In the genomic region with DNA sequence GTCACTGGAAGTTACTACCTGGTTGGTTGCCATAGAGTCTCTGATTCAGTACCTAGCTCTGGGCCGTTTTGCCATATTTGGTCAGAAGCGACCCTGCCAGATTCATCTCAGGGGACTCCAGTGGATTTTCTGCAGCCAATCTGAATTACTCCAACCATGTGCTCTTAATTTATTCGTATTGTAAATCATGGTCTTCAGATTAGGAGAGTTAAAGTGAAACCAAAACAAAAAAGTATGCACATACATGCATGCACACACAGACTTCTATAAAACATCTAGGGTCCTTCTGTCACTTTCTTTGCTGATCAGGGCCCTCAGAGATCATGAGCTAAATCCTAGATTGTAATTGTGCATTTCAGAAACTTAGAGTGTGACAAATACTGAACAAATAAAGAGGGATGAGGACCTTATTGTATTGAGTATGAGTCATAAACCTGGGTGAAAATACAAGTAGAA, we compare ENCODE assay signal across 16 cellular contexts.
A peak's percentile ranks its signal among the peaks of the same experiment; 100 is the strongest.
DNase-seq lines count a peak whose midpoint lies in the region; ATAC-seq, FAIRE-seq and TF ChIP-seq lines count a peak whose summit lies in the region.
"Had no signal": no experiment of that assay in that cellular context is flagged by ENCODE, and none has a peak within 500 bp of the region (broad histone marks: within the 10 kb centered on the region; RNA-seq: fewer than 3 reads in every experiment).

No MANE protein-coding gene starts in this region.

- peaks cover 3% of the 10 kb centered on the region for H3K4me1 Mint-ChIP-seq in T-helper 17 cell
- H3K4me1 Mint-ChIP-seq: stimulated activated effector memory CD8-positive, alpha-beta T cell treated with anti-CD3 and anti-CD28 coated beads, Interleukin-12 subunit alpha, Interleukin-12 subunit beta, amount 100 ng/mL, for 72 hours had no signal

- peaks cover 2% of the 10 kb centered on the region for H3K36me3 Mint-ChIP-seq in T-helper 17 cell (ENCODE audit: low read depth)
- H3K36me3 Mint-ChIP-seq: stimulated activated effector memory CD8-positive, alpha-beta T cell treated with anti-CD3 and anti-CD28 coated beads, Interleukin-12 subunit alpha, Interleukin-12 subunit beta, amount 100 ng/mL, for 72 hours had no signal

- H3K9me3 ChIP-seq in DND-41 (ENCODE audit: insufficient read depth, low read length, severe bottlenecking) (no peaks in the 10 kb centered on the region), T-helper 17 cell (ENCODE audit: control insufficient read depth, low read length, poor library complexity, severe bottlenecking) (no peaks in the 10 kb centered on the region), pancreas (no peaks in the 10 kb centered on the region)
- H3K9me3 ChIP-seq: vagina had no signal

- H3K4me3 Mint-ChIP-seq in T-helper 17 cell = peak overlapping the region; percentile 26
- H3K4me3 Mint-ChIP-seq: activated naive CD4-positive, alpha-beta T cell treated with anti-CD3 and anti-CD28 coated beads for 36 hours; CD4-positive, alpha-beta T cell; stimulated activated effector memory CD8-positive, alpha-beta T cell treated with anti-CD3 and anti-CD28 coated beads, Interleukin-12 subunit alpha, Interleukin-12 subunit beta, amount 100 ng/mL, for 72 hours had no signal

- no peak overlapping the region for H3K9ac ChIP-seq in DND-41 (ENCODE audit: low read depth, low read length)

- no peak overlapping the region for H3K27ac ChIP-seq in DND-41 (ENCODE audit: low read length)
- H3K27ac ChIP-seq in pancreas = no peak overlapping the region
- H3K27ac ChIP-seq: vagina, WERI-Rb-1 had no signal

- FAIRE-seq in pancreas (lab: Jason Lieb, UNC) = no peak
- FAIRE-seq: endometrium had no signal

- no peak overlapping the region for H3K27ac Mint-ChIP-seq in T-helper 17 cell
- H3K27ac Mint-ChIP-seq: activated naive CD4-positive, alpha-beta T cell treated with anti-CD3 and anti-CD28 coated beads for 36 hours; CD4-positive, alpha-beta T cell; stimulated activated effector memory CD8-positive, alpha-beta T cell treated with anti-CD3 and anti-CD28 coated beads, Interleukin-12 subunit alpha, Interleukin-12 subunit beta, amount 100 ng/mL, for 72 hours had no signal

- 46 to 65% methylated on average over 3 of the region's 3 CpGs for WGBS in pancreas, 2 donors

- H3K27me3 ChIP-seq in DND-41 (ENCODE audit: insufficient read depth, low read length, poor library complexity) (peaks cover 18% of the 10 kb centered on the region), pancreas (no peaks in the 10 kb centered on the region)
- H3K27me3 ChIP-seq: vagina had no signal

- H3K36me3 ChIP-seq in DND-41 (ENCODE audit: insufficient read depth, low read length) (no peaks in the 10 kb centered on the region), pancreas (no peaks in the 10 kb centered on the region)
- H3K36me3 ChIP-seq: vagina, WERI-Rb-1 had no signal

- DNase-seq in DND-41 (no peak), T-helper 17 cell (no peak), left lobe of liver (ENCODE audit: low spot score) (no peak), anterior cingulate cortex (lab: John Stamatoyannopoulos, UW) (no peak), middle frontal gyrus (ENCODE audit: extremely low spot score, low spot score) (no peak), pancreas (no peak)
- DNase-seq: activated naive CD4-positive, alpha-beta T cell treated with anti-CD3 and anti-CD28 coated beads for 36 hours; CD4-positive, alpha-beta T cell; left cardiac atrium; stimulated activated CD4-positive, alpha-beta T cell treated with anti-CD3 and anti-CD28 coated beads, Interleukin-4, amount 100 ng/mL, for 1 hour; WERI-Rb-1 had no signal

- no peaks in the 10 kb centered on the region for H3K79me2 ChIP-seq in DND-41 (ENCODE audit: insufficient read depth, low read length)

- no peaks in the 10 kb centered on the region for H3K4me1 ChIP-seq in DND-41 (ENCODE audit: insufficient read depth, low read length)
- no peaks in the 10 kb centered on the region for H3K4me1 ChIP-seq in pancreas

- intact Hi-C loops in pancreas (cut with DNase I) = no loop called here

- H3K4me2 ChIP-seq in DND-41 (ENCODE audit: insufficient read depth, low read length) = no peak overlapping the region

- no peaks in the 10 kb centered on the region for H4K20me1 ChIP-seq in DND-41 (ENCODE audit: insufficient read depth, low read length)

- H3K4me3 ChIP-seq in DND-41 (ENCODE audit: low read depth in 1 of 2, low read length in 2 of 2) (no peak overlapping the region), pancreas (no peak overlapping the region)
- H3K4me3 ChIP-seq: vagina had no signal

- ATAC-seq in DND-41 (ENCODE audit: insufficient read depth, low read depth) (peak; percentile 58; the same call in 1 of the 3 replicates), HG03442 (IDR thresholded peaks at IDR 0.05; ENCODE audit: unreplicated experiment) (peak; percentile 43), T-helper 17 cell (no peak), left lobe of liver (peak; percentile 27), pancreas (no peak), GM19397 (IDR thresholded peaks at IDR 0.05; ENCODE audit: unreplicated experiment) (no peak)
- ATAC-seq: left cardiac atrium; stimulated activated effector memory CD8-positive, alpha-beta T cell treated with anti-CD3 and anti-CD28 coated beads, Interleukin-12 subunit alpha, Interleukin-12 subunit beta, amount 100 ng/mL, for 72 hours had no signal

- H2AFZ ChIP-seq in DND-41 (ENCODE audit: low read depth, low read length) = no peak overlapping the region

- TF ChIP-seq CTCF in DND-41 (IDR thresholded peaks at IDR 0.05; ENCODE audit: borderline replicate concordance, extremely low read depth, low read length, poor library complexity, severe bottlenecking) (no peak), pancreas (IDR thresholded peaks at IDR 0.05) (no peak)

- H3K27me3 Mint-ChIP-seq in T-helper 17 cell = peaks cover 40% of the 10 kb centered on the region

Comparison
In these comparisons a context has a peak if more than half of its experiments do, and no peak if none do; other contexts are left out.
1. ATAC-seq: peak in DND-41 (single experiment), HG03442 (single experiment) and left lobe of liver (single experiment); none in T-helper 17 cell (single experiment), pancreas (0 of 4) and GM19397 (single experiment).